Comparison of ENCODE assay signal across 1 cellular context in the genomic region with DNA sequence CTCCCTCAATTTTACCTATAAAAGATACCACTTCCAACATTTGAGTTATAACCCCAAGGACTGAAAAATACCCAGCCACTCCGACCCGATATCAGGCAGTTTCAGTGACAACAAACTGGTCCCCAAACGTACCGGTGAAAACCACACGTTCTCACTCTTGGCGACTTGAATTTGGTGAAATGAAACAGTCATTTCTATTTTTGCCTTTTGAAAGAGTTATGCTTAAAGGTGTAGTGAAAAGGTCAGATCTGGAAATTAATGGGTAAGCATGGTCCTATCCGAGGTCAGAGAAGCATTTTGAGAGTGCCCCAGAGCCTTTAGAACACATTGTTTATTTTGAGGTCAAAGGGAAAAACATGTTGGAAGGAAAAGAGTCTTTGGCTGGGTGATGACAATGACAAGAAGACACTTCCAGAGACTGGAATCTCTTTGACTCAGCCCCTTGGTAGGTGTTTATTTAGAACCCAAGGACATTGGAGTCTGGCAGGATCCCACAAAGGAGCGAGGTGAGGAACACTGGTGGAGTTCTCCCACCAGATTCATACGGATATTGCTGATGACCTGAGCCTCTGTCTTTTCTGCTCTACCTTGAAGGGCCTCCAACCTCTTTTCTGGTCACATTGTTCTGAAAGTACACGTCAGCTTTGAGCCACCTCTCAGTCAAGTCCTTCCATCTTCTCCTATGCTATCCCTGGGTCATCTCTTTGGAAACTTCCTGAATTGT.
TF ChIP-seq lines count a peak whose summit lies in the region.

No MANE protein-coding gene starts in this region.

TF ChIP-seq in SK-N-SH, 30 proteins besides CTCF, POLR2A, EP300 and RAD21 (continued from another document):
- TF ChIP-seq, protein P1, sequence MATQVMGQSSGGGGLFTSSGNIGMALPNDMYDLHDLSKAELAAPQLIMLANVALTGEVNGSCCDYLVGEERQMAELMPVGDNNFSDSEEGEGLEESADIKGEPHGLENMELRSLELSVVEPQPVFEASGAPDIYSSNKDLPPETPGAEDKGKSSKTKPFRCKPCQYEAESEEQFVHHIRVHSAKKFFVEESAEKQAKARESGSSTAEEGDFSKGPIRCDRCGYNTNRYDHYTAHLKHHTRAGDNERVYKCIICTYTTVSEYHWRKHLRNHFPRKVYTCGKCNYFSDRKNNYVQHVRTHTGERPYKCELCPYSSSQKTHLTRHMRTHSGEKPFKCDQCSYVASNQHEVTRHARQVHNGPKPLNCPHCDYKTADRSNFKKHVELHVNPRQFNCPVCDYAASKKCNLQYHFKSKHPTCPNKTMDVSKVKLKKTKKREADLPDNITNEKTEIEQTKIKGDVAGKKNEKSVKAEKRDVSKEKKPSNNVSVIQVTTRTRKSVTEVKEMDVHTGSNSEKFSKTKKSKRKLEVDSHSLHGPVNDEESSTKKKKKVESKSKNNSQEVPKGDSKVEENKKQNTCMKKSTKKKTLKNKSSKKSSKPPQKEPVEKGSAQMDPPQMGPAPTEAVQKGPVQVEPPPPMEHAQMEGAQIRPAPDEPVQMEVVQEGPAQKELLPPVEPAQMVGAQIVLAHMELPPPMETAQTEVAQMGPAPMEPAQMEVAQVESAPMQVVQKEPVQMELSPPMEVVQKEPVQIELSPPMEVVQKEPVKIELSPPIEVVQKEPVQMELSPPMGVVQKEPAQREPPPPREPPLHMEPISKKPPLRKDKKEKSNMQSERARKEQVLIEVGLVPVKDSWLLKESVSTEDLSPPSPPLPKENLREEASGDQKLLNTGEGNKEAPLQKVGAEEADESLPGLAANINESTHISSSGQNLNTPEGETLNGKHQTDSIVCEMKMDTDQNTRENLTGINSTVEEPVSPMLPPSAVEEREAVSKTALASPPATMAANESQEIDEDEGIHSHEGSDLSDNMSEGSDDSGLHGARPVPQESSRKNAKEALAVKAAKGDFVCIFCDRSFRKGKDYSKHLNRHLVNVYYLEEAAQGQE (IDR thresholded peaks at IDR 0.05; ENCODE audit: low read depth, low read length), result no peak
- TF ChIP-seq FOXJ3 (CRISPR knock-in tag; IDR thresholded peaks at IDR 0.05) (no peak), NRF1 (IDR thresholded peaks at IDR 0.05; ENCODE audit: low read depth, low read length) (no peak), POLR2AphosphoS5 (IDR thresholded peaks at IDR 0.05; ENCODE audit: low read depth, low read length) (no peak), SMC3 (IDR thresholded peaks at IDR 0.05; ENCODE audit: low read depth, low read length) (no peak), NFIC (IDR thresholded peaks at IDR 0.05; ENCODE audit: borderline replicate concordance) (no peak), GABPA (IDR thresholded peaks at IDR 0.05; ENCODE audit: low read depth) (no peak), TAF1 (IDR thresholded peaks at IDR 0.05; ENCODE audit: borderline replicate concordance, low read depth, low read length) (no peak), TCF12 (IDR thresholded peaks at IDR 0.05) (no peak), CHD2 (IDR thresholded peaks at IDR 0.05; ENCODE audit: low read length, partially characterized antibody) (no peak), MXI1 (IDR thresholded peaks at IDR 0.05; ENCODE audit: low read depth, low read length) (no peak)
- TF ChIP-seq, protein P2, sequence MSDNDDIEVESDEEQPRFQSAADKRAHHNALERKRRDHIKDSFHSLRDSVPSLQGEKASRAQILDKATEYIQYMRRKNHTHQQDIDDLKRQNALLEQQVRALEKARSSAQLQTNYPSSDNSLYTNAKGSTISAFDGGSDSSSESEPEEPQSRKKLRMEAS (IDR thresholded peaks at IDR 0.05; ENCODE audit: low read depth), result no peak
